8 cellular contexts compared by ENCODE assay signal in the genomic region with DNA sequence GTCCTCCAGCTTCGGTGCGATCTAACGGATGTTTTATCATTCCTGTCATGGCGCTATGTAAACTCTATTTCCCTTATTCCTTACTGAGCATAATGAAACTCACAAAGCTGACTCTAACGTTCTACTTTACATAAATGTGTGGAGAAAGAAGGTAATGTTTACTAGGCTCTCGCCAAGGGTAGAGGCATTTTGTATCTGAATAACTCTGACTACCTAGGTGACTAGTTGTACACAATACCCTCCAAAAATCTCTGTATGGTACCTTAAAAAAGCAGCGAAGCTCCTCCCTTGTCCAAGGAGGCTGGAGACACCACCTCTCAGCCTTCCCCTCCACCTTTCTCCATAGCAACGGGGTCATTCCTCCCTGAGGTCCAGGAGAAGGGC. TPM values are rescaled to one million over a fixed set of nuclear protein-coding genes. Genes with fewer than 3 reads are reported as not detected.
DNase-seq lines count a peak whose midpoint lies in the region; ATAC-seq and TF ChIP-seq lines count a peak whose summit lies in the region.

No MANE protein-coding gene starts in this region.

- peak overlapping the region; percentile 90 for H3K4me3 Mint-ChIP-seq in T-helper 2 cell treated with Interferon-gamma antibody and Interleukin-4, amounts not matched to agents 5 μg/mL and 100 μg/mL, for 36 hours

- H3K4me1 Mint-ChIP-seq in T-helper 2 cell treated with Interferon-gamma antibody and Interleukin-4, amounts not matched to agents 5 μg/mL and 100 μg/mL, for 36 hours (ENCODE audit: low read depth), result peaks cover 12% of the 10 kb centered on the region

- H3K27me3 ChIP-seq in iPS-15b (ENCODE audit: control insufficient read depth, insufficient read depth, low read length) (no peaks in the 10 kb centered on the region), suprapubic skin (no peaks in the 10 kb centered on the region)

- ATAC-seq in GM21576 (IDR thresholded peaks at IDR 0.05; ENCODE audit: unreplicated experiment) (no peak), HG02884 (IDR thresholded peaks at IDR 0.05; ENCODE audit: unreplicated experiment) (no peak)

- H3K36me3 ChIP-seq in SK-N-MC (ENCODE audit: insufficient read depth, low read length), result peaks cover 7% of the 10 kb centered on the region; the same call in 1 of the 2 replicates
- peaks cover 1% of the 10 kb centered on the region for H3K36me3 ChIP-seq in iPS-15b (ENCODE audit: control insufficient read depth, insufficient read depth, low read length)
- peaks cover 16% of the 10 kb centered on the region for H3K36me3 ChIP-seq in suprapubic skin

- 58% methylated on average over 8 of the region's 8 CpGs for WGBS in suprapubic skin

- H3K9me3 ChIP-seq in SK-N-MC (ENCODE audit: low read depth, low read length), result peaks cover 4% of the 10 kb centered on the region; the same call in 1 of the 2 replicates
- no peaks in the 10 kb centered on the region for H3K9me3 ChIP-seq in iPS-15b (ENCODE audit: control insufficient read depth, insufficient read depth, low read length)
- H3K9me3 ChIP-seq in suprapubic skin, result peaks cover 17% of the 10 kb centered on the region

- H3K27ac Mint-ChIP-seq in T-helper 2 cell treated with Interferon-gamma antibody and Interleukin-4, amounts not matched to agents 5 μg/mL and 100 μg/mL, for 36 hours, result peak overlapping the region; percentile 57

- peaks cover 66% of the 10 kb centered on the region for H3K9me3 Mint-ChIP-seq in T-helper 2 cell treated with Interferon-gamma antibody and Interleukin-4, amounts not matched to agents 5 μg/mL and 100 μg/mL, for 36 hours

- peak overlapping the region; percentile 86 for H3K9ac ChIP-seq in SK-N-MC (ENCODE audit: insufficient read length)
- H3K9ac ChIP-seq in iPS-15b (ENCODE audit: low read depth, low read length), result no peak overlapping the region

- H3K27ac ChIP-seq in SK-N-MC, result no peak overlapping the region
- H3K27ac ChIP-seq in suprapubic skin, result no peak overlapping the region

- no peaks in the 10 kb centered on the region for H3K27me3 Mint-ChIP-seq in T-helper 2 cell treated with Interferon-gamma antibody and Interleukin-4, amounts not matched to agents 5 μg/mL and 100 μg/mL, for 36 hours (ENCODE audit: low read depth)

- DNase-seq in T-helper 2 cell treated with Interferon-gamma antibody and Interleukin-4, amounts not matched to agents 5 μg/mL and 100 μg/mL, for 36 hours (ENCODE audit: low spot score), result no peak
- no peak for DNase-seq in T-helper 2 cell
- DNase-seq in SK-N-MC (ENCODE audit: low read depth, low spot score), result no peak
- no peak for DNase-seq in suprapubic skin (ENCODE audit: low spot score in 2 of 2)
- no peak for DNase-seq in 8988T

- TF ChIP-seq EP300 in suprapubic skin (IDR thresholded peaks at IDR 0.05), result no peak

- H3K4me1 ChIP-seq in iPS-15b (ENCODE audit: control insufficient read depth, insufficient read depth, low read length) (no peaks in the 10 kb centered on the region), suprapubic skin (peaks cover 14% of the 10 kb centered on the region)

- H3K4me3 ChIP-seq in SK-N-MC (peak overlapping the region; percentile 87), iPS-15b (ENCODE audit: low read depth, low read length) (peak overlapping the region; percentile 87), suprapubic skin (peak overlapping the region; percentile 74)

- H3K36me3 Mint-ChIP-seq in T-helper 2 cell treated with Interferon-gamma antibody and Interleukin-4, amounts not matched to agents 5 μg/mL and 100 μg/mL, for 36 hours (ENCODE audit: low read depth), result peaks cover 40% of the 10 kb centered on the region

- no peak for TF ChIP-seq CTCF in suprapubic skin (IDR thresholded peaks at IDR 0.05)

- TF ChIP-seq POLR2A in suprapubic skin (IDR thresholded peaks at IDR 0.05), result no peak

RNA-seq across cellular contexts. Expression of a gene that starts 0.3 kb away (rescaled TPM):
- total RNA-seq in suprapubic skin, result 1 to 10 TPM; 4.7 to 9.7 (median 7.2) TPM

RNA-seq across cellular contexts. Expression of a gene that starts 14.7 kb away (rescaled TPM):
- 10 to 100 TPM; 15.8 to 35.0 (median 21.5) TPM for total RNA-seq in suprapubic skin

RNA-seq across cellular contexts. Expression of a gene that starts 15.4 kb away (rescaled TPM):
- 1 to 10 TPM; 3.0 to 5.7 (median 4.1) TPM for total RNA-seq in suprapubic skin

RNA-seq across cellular contexts. Expression of a gene that starts 20.7 kb away (rescaled TPM):
- total RNA-seq in suprapubic skin, result 1 to 10 TPM; 5.3 to 8.7 (median 6.1) TPM

RNA-seq across cellular contexts. Expression of a gene that starts 33.6 kb away (rescaled TPM):
- total RNA-seq in suprapubic skin, result 10 to 100 TPM in 3 of 4 donors, 1 to 10 TPM in 1; 7.5 to 21.3 (median 14.1) TPM
